ENCODE assay signal across 20 cellular contexts in the genomic region with DNA sequence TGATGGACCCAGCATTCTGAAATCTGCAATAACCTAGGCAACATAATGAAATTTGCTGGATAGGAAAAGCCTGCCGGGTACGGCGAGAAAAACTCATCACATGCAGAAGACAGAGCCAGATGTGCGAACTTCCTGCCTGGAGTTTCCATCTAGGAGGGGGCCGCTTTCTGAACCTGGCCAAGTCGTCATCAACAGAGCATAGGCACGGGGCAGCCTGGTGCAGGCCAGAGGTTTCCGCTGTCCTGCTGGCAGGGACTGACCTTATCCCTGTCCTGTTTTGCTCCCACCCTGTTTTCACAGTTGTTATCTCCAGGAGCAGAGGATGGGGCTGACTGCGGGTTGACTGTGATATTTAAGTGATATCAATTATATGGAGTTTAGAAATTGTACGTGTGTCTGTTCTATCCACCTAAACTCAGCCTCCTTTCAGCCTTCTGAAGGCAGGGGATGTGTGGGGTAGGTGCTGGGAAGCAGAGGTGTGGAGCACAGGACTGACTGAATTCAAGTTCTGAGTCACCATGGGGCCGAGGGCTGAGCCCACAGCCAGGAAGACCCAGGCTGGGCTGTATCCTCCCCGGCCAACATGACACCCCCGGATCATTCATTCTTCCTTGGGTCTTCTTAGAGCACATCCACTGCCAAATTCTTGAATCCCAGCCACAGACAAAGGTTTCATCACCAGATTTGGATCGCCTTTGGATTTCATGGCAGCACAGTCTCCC. TPM values are rescaled to one million over a fixed set of nuclear protein-coding genes. Genes with fewer than 3 reads are reported as not detected.
DNase-seq lines count a peak whose midpoint lies in the region; ATAC-seq and TF ChIP-seq lines count a peak whose summit lies in the region.
"Had no signal": no experiment of that assay in that cellular context is flagged by ENCODE, and none has a peak within 500 bp of the region (broad histone marks: within the 10 kb centered on the region; RNA-seq: fewer than 3 reads in every experiment).

No MANE protein-coding gene starts in this region.

- no peak overlapping the region for H3K27ac Mint-ChIP-seq in glutamatergic neuron (ENCODE audit: unreplicated experiment)
- H3K27ac Mint-ChIP-seq: CD4-positive, CD25-positive, alpha-beta regulatory T cell; CD8-positive, alpha-beta memory T cell had no signal

- TF ChIP-seq CTCF in choroid plexus epithelial cell (conservative IDR thresholded peaks at IDR 0.05; ENCODE audit: low read depth, low read length) (no peak), gastroesophageal sphincter (IDR thresholded peaks at IDR 0.05) (no peak), omental fat pad (IDR thresholded peaks at IDR 0.05) (no peak), glutamatergic neuron (IDR thresholded peaks at IDR 0.05; ENCODE audit: partially characterized antibody, unreplicated experiment) (no peak)

- peaks cover 2% of the 10 kb centered on the region for H3K27me3 Mint-ChIP-seq in glutamatergic neuron (ENCODE audit: unreplicated experiment)
- H3K27me3 Mint-ChIP-seq: CD4-positive, CD25-positive, alpha-beta regulatory T cell had no signal

- ATAC-seq in gastroesophageal sphincter (peak; percentile 25), omental fat pad (ENCODE audit: low FRiP score) (peak; percentile 44), HG02759 (IDR thresholded peaks at IDR 0.05; ENCODE audit: unreplicated experiment) (no peak), GM19351 (IDR thresholded peaks at IDR 0.05; ENCODE audit: unreplicated experiment) (no peak)
- ATAC-seq: GM12878 had no signal

- no peaks in the 10 kb centered on the region for H3K27me3 ChIP-seq in gastroesophageal sphincter
- H3K27me3 ChIP-seq: BE2C had no signal

- no peak overlapping the region for H3K4me3 ChIP-seq in choroid plexus epithelial cell (ENCODE audit: low read depth, low read length)
- H3K4me3 ChIP-seq in gastroesophageal sphincter: no peak overlapping the region
- H3K4me3 ChIP-seq: GM12878, GM23248, HAP-1 had no signal

- no peaks in the 10 kb centered on the region for H3K36me3 ChIP-seq in gastroesophageal sphincter
- H3K36me3 ChIP-seq: BE2C, HAP-1 had no signal

- H3K27ac ChIP-seq in gastroesophageal sphincter: no peak overlapping the region
- H3K27ac ChIP-seq: GM23248 had no signal

- H3K9me3 Mint-ChIP-seq in glutamatergic neuron (ENCODE audit: unreplicated experiment): peaks cover 3% of the 10 kb centered on the region
- H3K9me3 Mint-ChIP-seq: CD4-positive, CD25-positive, alpha-beta regulatory T cell had no signal

- WGBS in gastroesophageal sphincter (ENCODE audit: low coverage in 1 of 2), 2 donors: 80 to 93% methylated on average over 9 to 14 of the region's 14 CpGs

- H3K4me3 Mint-ChIP-seq in glutamatergic neuron (ENCODE audit: unreplicated experiment): no peak overlapping the region
- H3K4me3 Mint-ChIP-seq: CD4-positive, CD25-positive, alpha-beta regulatory T cell; CD8-positive, alpha-beta memory T cell had no signal

- no peak for TF ChIP-seq EP300 in gastroesophageal sphincter (IDR thresholded peaks at IDR 0.05)

- peak; percentile 41 for DNase-seq in choroid plexus epithelial cell (ENCODE audit: low read depth)
- DNase-seq in omental fat pad (ENCODE audit: low spot score): no peak
- no peak for DNase-seq in glutamatergic neuron
- DNase-seq: ACHN; BE2C; C1 segment of cervical spinal cord; CD4-positive, CD25-positive, alpha-beta regulatory T cell; CD8-positive, alpha-beta memory T cell; COR-L47; DMS 273 treated with DMSO at 0.1 percent for 48 hours; DND-41; EL; GM23248 had no signal

- no peaks in the 10 kb centered on the region for H3K9me3 ChIP-seq in gastroesophageal sphincter
- H3K9me3 ChIP-seq: BE2C, HAP-1 had no signal

- H3K4me1 Mint-ChIP-seq in glutamatergic neuron (ENCODE audit: low read depth, unreplicated experiment): peaks cover 21% of the 10 kb centered on the region
- H3K4me1 Mint-ChIP-seq: CD4-positive, CD25-positive, alpha-beta regulatory T cell; CD8-positive, alpha-beta memory T cell had no signal

- peaks cover 8% of the 10 kb centered on the region for H3K36me3 Mint-ChIP-seq in glutamatergic neuron (ENCODE audit: unreplicated experiment)
- H3K36me3 Mint-ChIP-seq: CD4-positive, CD25-positive, alpha-beta regulatory T cell; CD8-positive, alpha-beta memory T cell had no signal

- H3K4me1 ChIP-seq in gastroesophageal sphincter: no peaks in the 10 kb centered on the region
- H3K4me1 ChIP-seq: HAP-1 had no signal

- TF ChIP-seq POLR2A in gastroesophageal sphincter (IDR thresholded peaks at IDR 0.05): no peak

RNA-seq across cellular contexts. Expression of gene CCDC3, which starts 27.2 kb away (rescaled TPM):
- 10 to 100 TPM; 12.2 to 66.1 (median 16.0) TPM for total RNA-seq in gastroesophageal sphincter
- total RNA-seq in omental fat pad: 10 to 100 TPM; 23.5 to 77.8 (median 39.1) TPM
- 13.8 TPM for total RNA-seq in glutamatergic neuron (ENCODE audit: unreplicated experiment)
- total RNA-seq: CD8-positive, alpha-beta memory T cell; G401; GM23248; HT-29 had no signal

Comparison
In these comparisons a context has a peak if more than half of its experiments do, and no peak if none do; other contexts are left out.
1. ATAC-seq: peak in gastroesophageal sphincter (single experiment) and omental fat pad (single experiment); none in HG02759 (single experiment) and GM19351 (single experiment).